1 cellular context compared by ENCODE assay signal in genomic region chr7:151849879-151850260, GRCh38.
TF ChIP-seq lines count a peak whose summit lies in the region.

No MANE protein-coding gene starts in this region.

TF ChIP-seq in HEK293T, 16 proteins besides CTCF, POLR2A, EP300 and RAD21 (continued from another document):
- TF ChIP-seq FOXA1 (IDR thresholded peaks at IDR 0.05), result no peak
- no peak for TF ChIP-seq BHLHE40 (IDR thresholded peaks at IDR 0.05; ENCODE audit: borderline replicate concordance)
- TF ChIP-seq SUZ12 (IDR thresholded peaks at IDR 0.05), result no peak
- TF ChIP-seq NFRKB (IDR thresholded peaks at IDR 0.05), result no peak
- no peak for TF ChIP-seq TARDBP (IDR thresholded peaks at IDR 0.05)
- no peak for TF ChIP-seq HDGF (IDR thresholded peaks at IDR 0.05; ENCODE audit: borderline replicate concordance)
- no peak for TF ChIP-seq SP1 (IDR thresholded peaks at IDR 0.05)
- no peak for TF ChIP-seq ARNT (IDR thresholded peaks at IDR 0.05)
- no peak for TF ChIP-seq FOXK2 (IDR thresholded peaks at IDR 0.05)
- TF ChIP-seq CTBP1 (IDR thresholded peaks at IDR 0.05; ENCODE audit: borderline replicate concordance), result no peak
- TF ChIP-seq FOXM1 (IDR thresholded peaks at IDR 0.05; ENCODE audit: borderline replicate concordance), result no peak
- no peak for TF ChIP-seq L3MBTL2 (conservative IDR thresholded peaks at IDR 0.05)
- no peak for TF ChIP-seq ELF4 (IDR thresholded peaks at IDR 0.05)
TF ChIP-seq in HEK293T: peak in this region for 0.
